26 cellular contexts compared by ENCODE assay signal in genomic region chr16:7167651-7168050, GRCh38.
"Had no signal": no experiment of that assay in that cellular context is flagged by ENCODE, and none has a peak within 500 bp of the region (broad histone marks: within the 10 kb centered on the region; RNA-seq: fewer than 3 reads in every experiment).

No MANE protein-coding gene starts in this region.

- DNase-seq: activated B cell treated with CpG ODN at 0.5 μM for 24 hours; activated CD4-positive, alpha-beta memory T cell treated with anti-CD3 and anti-CD28 coated beads for 36 hours; activated CD4-positive, alpha-beta T cell treated with anti-CD3 and anti-CD28 coated beads for 4 hours; activated CD4-positive, alpha-beta T cell treated with anti-CD3 and anti-CD28 coated beads, Interleukin-2, amount 10 ng/mL, durations not matched to agents 24 days and 14 days; activated CD4-positive, alpha-beta T cell treated with anti-CD3 and anti-CD28 coated beads, Interleukin-2, amount 50 U/mL, for 1 hour; activated CD4-positive, alpha-beta T cell treated with anti-CD3 and anti-CD28 coated beads, Interleukin-2, amount 50 U/mL, for 4 hours; activated CD4-positive, CD25-positive, alpha-beta regulatory T cell treated with anti-CD3 and anti-CD28 coated beads, Interleukin-2, amount 50 U/mL, for 72 hours; activated CD8-positive, alpha-beta memory T cell treated with anti-CD3 and anti-CD28 coated beads, Interleukin-2, amount 50 U/mL, for 4 hours; activated CD8-positive, alpha-beta T cell treated with anti-CD3 and anti-CD28 coated beads for 36 hours; activated gamma-delta T cell; activated naive CD4-positive, alpha-beta T cell treated with anti-CD3 and anti-CD28 coated beads, Interleukin-2, amount 10 ng/mL, durations not matched to agents 7 days and 5 days; activated naive CD4-positive, alpha-beta T cell treated with Interleukin-2 at 50 U/mL for 16 hours; activated naive CD8-positive, alpha-beta T cell treated with anti-CD3 and anti-CD28 coated beads, Interleukin-2, amount 10 ng/mL, durations not matched to agents 7 days and 5 days; activated naive CD8-positive, alpha-beta T cell treated with anti-CD3 and anti-CD28 coated beads, Interleukin-2, amount 50 U/mL, for 24 hours; activated T-cell treated with anti-CD3 and anti-CD28 coated beads for 4 hours; activated T-cell treated with anti-CD3 and anti-CD28 coated beads, Interleukin-2, amount 50 U/mL, for 1 hour; activated T-cell treated with anti-CD3 and anti-CD28 coated beads, Interleukin-2, amount 50 U/mL, for 4 hours; activated T-cell treated with anti-CD3 and anti-CD28 coated beads, Interleukin-2, amount 50 U/mL, for 72 hours; amygdala; anterior cingulate cortex; T-helper 1 cell; T-helper 2 cell; T-helper 9 cell had no signal

- H3K4me3 ChIP-seq: ascending aorta, cardiac muscle cell had no signal

- ATAC-seq: activated CD8-positive, alpha-beta T cell treated with anti-CD3 and anti-CD28 coated beads for 36 hours; activated naive CD8-positive, alpha-beta T cell treated with anti-CD3 and anti-CD28 coated beads, Interleukin-2, amount 50 U/mL, for 24 hours; activated T-cell treated with anti-CD3 and anti-CD28 coated beads, Interleukin-2, amount 50 U/mL, for 4 hours; activated T-cell treated with anti-CD3 and anti-CD28 coated beads, Interleukin-2, amount 50 U/mL, for 72 hours; activated T-helper 17 cell treated with anti-CD3 and anti-CD28 coated beads, Interleukin-2, amount 50 U/mL, for 72 hours had no signal

- H3K9me3 ChIP-seq: ascending aorta had no signal

- H3K4me1 ChIP-seq: ascending aorta had no signal

- H3K36me3 ChIP-seq: ascending aorta, cardiac muscle cell had no signal
